Comparison of ENCODE assay signal across 24 cellular contexts in the genomic region with DNA sequence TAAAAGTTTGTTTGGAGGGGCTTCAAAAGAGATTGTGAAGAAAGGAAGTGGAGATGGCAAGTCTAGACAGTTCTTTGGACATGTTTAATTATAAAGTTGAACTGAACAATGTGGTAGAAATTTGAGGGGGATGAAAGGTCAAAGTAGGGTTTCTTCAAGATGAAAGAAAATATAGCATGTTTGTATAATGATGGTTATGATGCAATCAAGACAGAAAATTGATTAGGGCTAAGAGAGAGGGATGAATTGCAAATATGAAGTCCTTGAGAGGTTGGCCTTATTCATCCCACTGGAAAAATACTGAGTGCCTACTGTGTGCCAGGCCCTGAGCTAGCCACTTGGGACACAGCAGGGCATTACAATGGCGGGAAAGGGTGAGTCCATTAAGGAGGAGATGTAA.
"Had no signal": no experiment of that assay in that cellular context is flagged by ENCODE, and none has a peak within 500 bp of the region (broad histone marks: within the 10 kb centered on the region; RNA-seq: fewer than 3 reads in every experiment).

No MANE protein-coding gene starts in this region.

- H3K36me3 Mint-ChIP-seq: naive B cell; natural killer cell treated with Interleukin-12 subunit alpha and Interleukin-12 subunit beta and Interleukin-15 and Interleukin-18, amount 100 ng/mL, for 72 hours; stimulated activated effector memory CD8-positive, alpha-beta T cell treated with anti-CD3 and anti-CD28 coated beads, Interleukin-12 subunit alpha, Interleukin-12 subunit beta, amount 100 ng/mL, for 72 hours had no signal

- H3K4me3 Mint-ChIP-seq: mesothelial cell of epicardium; naive B cell; natural killer cell treated with Interleukin-12 subunit alpha and Interleukin-12 subunit beta and Interleukin-15 and Interleukin-18, amount 100 ng/mL, for 72 hours; stimulated activated effector memory CD8-positive, alpha-beta T cell treated with anti-CD3 and anti-CD28 coated beads, Interleukin-12 subunit alpha, Interleukin-12 subunit beta, amount 100 ng/mL, for 72 hours had no signal

- ATAC-seq: natural killer cell treated with Interleukin-12 subunit alpha and Interleukin-12 subunit beta and Interleukin-15 and Interleukin-18, amount 100 ng/mL, for 72 hours; right cardiac atrium; stimulated activated effector memory CD8-positive, alpha-beta T cell treated with anti-CD3 and anti-CD28 coated beads, Interleukin-12 subunit alpha, Interleukin-12 subunit beta, amount 100 ng/mL, for 72 hours had no signal

- H3K27me3 ChIP-seq: hepatocyte, ovary, sigmoid colon, spleen, stomach, testis, thyroid gland, transverse colon, upper lobe of left lung, vagina had no signal

- H3K4me2 ChIP-seq: hepatocyte had no signal

- H2AFZ ChIP-seq: hepatocyte had no signal

- DNase-seq: islet precursor cell; left ventricle myocardium inferior; mesendoderm; naive B cell; ovary; retina; right cardiac atrium; sigmoid colon; small intestine; spleen; stimulated activated CD4-positive, alpha-beta T cell treated with anti-CD3 and anti-CD28 coated beads, Interleukin-4, amount 100 ng/mL, for 24 hours; stimulated activated naive CD4-positive, alpha-beta T cell; stomach; testis; thyroid gland; transverse colon; upper lobe of left lung had no signal

- H3K27me3 Mint-ChIP-seq: naive B cell had no signal

- H3K4me1 ChIP-seq: left ventricle myocardium inferior, prostate gland, sigmoid colon, testis, thyroid gland, vagina had no signal

- H3K4me3 ChIP-seq: hepatocyte, left ventricle myocardium inferior, lung, ovary, prostate gland, sigmoid colon, spleen, stomach, testis, thyroid gland, transverse colon, upper lobe of left lung, vagina had no signal

- H3K27ac Mint-ChIP-seq: mesothelial cell of epicardium; natural killer cell treated with Interleukin-12 subunit alpha and Interleukin-12 subunit beta and Interleukin-15 and Interleukin-18, amount 100 ng/mL, for 72 hours; stimulated activated effector memory CD8-positive, alpha-beta T cell treated with anti-CD3 and anti-CD28 coated beads, Interleukin-12 subunit alpha, Interleukin-12 subunit beta, amount 100 ng/mL, for 72 hours had no signal

- H3K36me3 ChIP-seq: ovary, prostate gland, sigmoid colon, thyroid gland, vagina had no signal

- H3K27ac ChIP-seq: hepatocyte, left ventricle myocardium inferior, ovary, prostate gland, sigmoid colon, spleen, stomach, testis, thyroid gland, transverse colon, upper lobe of left lung, vagina had no signal

- FAIRE-seq: small intestine had no signal

- H3K9me3 Mint-ChIP-seq: natural killer cell treated with Interleukin-12 subunit alpha and Interleukin-12 subunit beta and Interleukin-15 and Interleukin-18, amount 100 ng/mL, for 72 hours; stimulated activated effector memory CD8-positive, alpha-beta T cell treated with anti-CD3 and anti-CD28 coated beads, Interleukin-12 subunit alpha, Interleukin-12 subunit beta, amount 100 ng/mL, for 72 hours had no signal

- H3K9me3 ChIP-seq: left ventricle myocardium inferior, ovary, prostate gland, sigmoid colon, spleen, stomach, testis, thyroid gland, transverse colon, upper lobe of left lung, vagina had no signal
